ENCODE assay signal across 8 cellular contexts in genomic region chr16:20900299-20901067, GRCh38. TPM values are rescaled to one million over a fixed set of nuclear protein-coding genes. Genes with fewer than 3 reads are reported as not detected.
DNase-seq lines count a peak whose midpoint lies in the region; ATAC-seq and TF ChIP-seq lines count a peak whose summit lies in the region.

Gene DCUN1D3 (minus strand): TSS chr16:20900358. CDS start chr16:20862538, 37,820 bp downstream.
Gene LYRM1 (plus strand): TSS chr16:20900771. CDS start chr16:20915556, 14,785 bp downstream.

- in situ Hi-C loops in astrocyte of the cerebellum (cut with HindIII; ENCODE audit: low sequenced_read_pairs), result no loop called here

- H3K36me3 ChIP-seq in hepatocyte (replicated peaks; ENCODE audit: insufficient read depth, low read depth), result no peaks in the 10 kb centered on the region

- H3K4me1 ChIP-seq in hepatocyte (ENCODE audit: insufficient read depth), result peaks cover 53% of the 10 kb centered on the region

- no peaks in the 10 kb centered on the region for H3K27me3 ChIP-seq in hepatocyte

- no peaks in the 10 kb centered on the region for H3K9me2 ChIP-seq in hepatocyte (replicated peaks; ENCODE audit: insufficient read depth)

- H2AFZ ChIP-seq in hepatocyte, result peak within 1 kb of the TSS; percentile 18

- no peak for TF ChIP-seq CTCF in astrocyte of the cerebellum (IDR thresholded peaks at IDR 0.05; ENCODE audit: low read depth, low read length, missing control alignments)
- TF ChIP-seq CTCF in hepatocyte (IDR thresholded peaks at IDR 0.05; ENCODE audit: poor library complexity), result no peak

- peak within 1 kb of the TSS; percentile 71 for H3K4me3 ChIP-seq in astrocyte of the cerebellum (ENCODE audit: low read depth, low read length)
- peak within 1 kb of the TSS; percentile 81 for H3K4me3 ChIP-seq in hepatocyte

- H3K4me2 ChIP-seq in hepatocyte, result peak within 1 kb of the TSS; percentile 92

- under 1% methylated on average over 49 of the region's 62 CpGs for WGBS in hepatocyte (ENCODE audit: low lambda C conversion rate, missing lambda C conversion rate)

- H3K9me3 ChIP-seq in hepatocyte (ENCODE audit: low read depth), result no peaks in the 10 kb centered on the region

- peaks cover 20% of the 10 kb centered on the region for H4K20me1 ChIP-seq in hepatocyte (ENCODE audit: insufficient read depth, poor library complexity, severe bottlenecking)

- peak within 1 kb of the TSS; percentile 99 for H3K27ac ChIP-seq in hepatocyte

- peak; percentile 49 for ATAC-seq in GM18499 (IDR thresholded peaks at IDR 0.05; ENCODE audit: insufficient read depth, unreplicated experiment)
- ATAC-seq in HG02970 (IDR thresholded peaks at IDR 0.05; ENCODE audit: low FRiP score, unreplicated experiment), result peak; percentile 59

- peaks cover 80% of the 10 kb centered on the region for H3K79me2 ChIP-seq in hepatocyte

- DNase-seq in NCI-H2029 treated with DMSO at 0.1 percent for 48 hours (lab: John Stamatoyannopoulos, UW) (peak; percentile 86), T-helper 9 cell (peak; percentile 83), astrocyte of the cerebellum (ENCODE audit: low read depth) (peak; percentile 99), hepatocyte (ENCODE audit: low spot score) (peak; percentile 99), renal cortical epithelial cell (ENCODE audit: low read depth) (peak; percentile 97), cortex of kidney (lab: John Stamatoyannopoulos, UW) (no peak)

RNA-seq across cellular contexts. Expression of gene DCUN1D3, which starts in this region (rescaled TPM):
- total RNA-seq in hepatocyte (38.1 and 40.3 TPM in 2 replicates), renal cortical epithelial cell (31.2 and 39.2 TPM in 2 replicates)
- polyA plus RNA-seq in hepatocyte, result 10.3 and 15.0 TPM in 2 replicates

RNA-seq across cellular contexts. Expression of gene LYRM1, which starts in this region (rescaled TPM):
- total RNA-seq in hepatocyte (60.0 and 61.5 TPM in 2 replicates), renal cortical epithelial cell (70.7 and 89.3 TPM in 2 replicates)
- 48.9 and 57.3 TPM in 2 replicates for polyA plus RNA-seq in hepatocyte
